ENCODE assay signal across 20 cellular contexts in genomic region chr7:98779800-98780199, GRCh38.
"Had no signal": no experiment of that assay in that cellular context is flagged by ENCODE, and none has a peak within 500 bp of the region (broad histone marks: within the 10 kb centered on the region; RNA-seq: fewer than 3 reads in every experiment).

No MANE protein-coding gene starts in this region.

- H3K9me3 Mint-ChIP-seq: stimulated activated naive CD8-positive, alpha-beta T cell treated with anti-CD3 and anti-CD28 coated beads, Interleukin-15, amount 100 ng/mL, for 72 hours had no signal

- H3K4me1 ChIP-seq: right atrium auricular region, sigmoid colon, tibial nerve, upper lobe of right lung, vagina had no signal

- H3K4me1 Mint-ChIP-seq: stimulated activated naive B cell treated with anti-CD40 and anti-IgM and Interleukin-4, amounts not matched to agents 10 μg/mL and 1 μg/mL and 100 μg/mL, for 72 hours; stimulated activated naive CD8-positive, alpha-beta T cell treated with anti-CD3 and anti-CD28 coated beads, Interleukin-15, amount 100 ng/mL, for 72 hours had no signal

- FAIRE-seq: frontal cortex, islet of Langerhans had no signal

- DNase-seq: dermis blood vessel endothelial cell; heart left ventricle; hypothalamus; kidney glomerular epithelial cell; naive thymus-derived CD4-positive, alpha-beta T cell; ovary; sigmoid colon; stimulated activated CD4-positive, alpha-beta T cell treated with anti-CD3 and anti-CD28 coated beads, Interleukin-2, amount 100 ng/mL, for 24 hours; stimulated activated CD4-positive, alpha-beta T cell treated with anti-CD3 and anti-CD28 coated beads, Interleukin-4, amount 100 ng/mL, for 4 hours; stimulated activated naive B cell treated with anti-CD40 and anti-IgM and Interleukin-4, amounts not matched to agents 10 μg/mL and 1 μg/mL and 100 μg/mL, for 72 hours; stimulated activated naive CD8-positive, alpha-beta T cell treated with anti-CD3 and anti-CD28 coated beads, Interleukin-15, amount 100 ng/mL, for 72 hours; testis; upper lobe of right lung had no signal

- ATAC-seq: heart left ventricle; naive thymus-derived CD4-positive, alpha-beta T cell; stimulated activated naive B cell treated with anti-CD40 and anti-IgM and Interleukin-4, amounts not matched to agents 10 μg/mL and 1 μg/mL and 100 μg/mL, for 72 hours; stimulated activated naive CD8-positive, alpha-beta T cell treated with anti-CD3 and anti-CD28 coated beads, Interleukin-15, amount 100 ng/mL, for 72 hours; upper lobe of right lung had no signal

- H3K4me3 ChIP-seq: heart left ventricle, ovary, right atrium auricular region, sigmoid colon, skin epidermis, testis, tibial nerve, upper lobe of right lung, vagina had no signal

- H3K27ac Mint-ChIP-seq: naive thymus-derived CD4-positive, alpha-beta T cell; stimulated activated naive B cell treated with anti-CD40 and anti-IgM and Interleukin-4, amounts not matched to agents 10 μg/mL and 1 μg/mL and 100 μg/mL, for 72 hours; stimulated activated naive CD8-positive, alpha-beta T cell treated with anti-CD3 and anti-CD28 coated beads, Interleukin-15, amount 100 ng/mL, for 72 hours had no signal

- H3K9me3 ChIP-seq: heart left ventricle, neutrophil, ovary, right atrium auricular region, sigmoid colon, testis, upper lobe of right lung, vagina had no signal

- H3K27ac ChIP-seq: heart left ventricle, neutrophil, ovary, right atrium auricular region, sigmoid colon, skin epidermis, testis, tibial nerve, upper lobe of right lung, vagina had no signal

- H3K36me3 ChIP-seq: heart left ventricle, neutrophil, ovary, right atrium auricular region, sigmoid colon, tibial nerve, upper lobe of right lung, vagina had no signal

- H3K27me3 ChIP-seq: heart left ventricle, neutrophil, ovary, right atrium auricular region, testis, tibial nerve, vagina had no signal

- H3K4me3 Mint-ChIP-seq: stimulated activated naive B cell treated with anti-CD40 and anti-IgM and Interleukin-4, amounts not matched to agents 10 μg/mL and 1 μg/mL and 100 μg/mL, for 72 hours; stimulated activated naive CD8-positive, alpha-beta T cell treated with anti-CD3 and anti-CD28 coated beads, Interleukin-15, amount 100 ng/mL, for 72 hours had no signal
